In the genomic region with DNA sequence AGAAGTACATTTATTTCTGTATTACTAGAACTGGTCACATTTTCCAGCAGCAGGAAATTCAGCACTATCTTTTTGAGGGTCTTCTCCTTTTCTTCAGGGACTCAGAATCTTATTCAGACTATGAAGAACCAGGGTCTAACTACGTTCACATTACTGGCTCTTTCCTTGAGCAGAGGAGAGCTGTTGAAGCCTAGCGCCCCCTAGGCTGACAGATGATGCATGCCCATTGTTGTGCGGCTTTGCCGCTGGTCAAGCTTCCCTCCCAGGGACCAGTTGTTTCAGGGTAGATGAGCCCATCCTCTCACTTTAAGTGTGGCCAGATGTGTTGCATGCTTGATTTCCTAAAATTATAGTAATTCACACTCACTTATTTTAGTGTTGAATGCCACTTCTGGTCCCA, we compare ENCODE assay signal across 12 cellular contexts.
A peak's percentile ranks its signal among the peaks of the same experiment; 100 is the strongest.
DNase-seq lines count a peak whose midpoint lies in the region; ATAC-seq and TF ChIP-seq lines count a peak whose summit lies in the region.
"Had no signal": no experiment of that assay in that cellular context is flagged by ENCODE, and none has a peak within 500 bp of the region (broad histone marks: within the 10 kb centered on the region; RNA-seq: fewer than 3 reads in every experiment).

No MANE protein-coding gene starts in this region.

- TF ChIP-seq CTCF in chondrocyte (IDR thresholded peaks at IDR 0.05) (peak; percentile 47), progenitor cell of endocrine pancreas (IDR thresholded peaks at IDR 0.05; ENCODE audit: unreplicated experiment) (peak; percentile 52), thyroid gland (IDR thresholded peaks at IDR 0.05) (no peak)

- H3K4me1 Mint-ChIP-seq in chondrocyte (ENCODE audit: low read depth) (peaks cover 2% of the 10 kb centered on the region), progenitor cell of endocrine pancreas (ENCODE audit: low read depth) (no peaks in the 10 kb centered on the region)
- H3K4me1 Mint-ChIP-seq: activated naive CD4-positive, alpha-beta T cell treated with anti-CD3 and anti-CD28 coated beads, Interleukin-2, amount 50 U/mL, for 24 hours; T-cell had no signal

- no peaks in the 10 kb centered on the region for H3K9me3 ChIP-seq in thyroid gland
- H3K9me3 ChIP-seq: esophagus muscularis mucosa, MG63 had no signal

- H3K4me3 ChIP-seq in thyroid gland (replicated peaks in 1 of 3), result no peak overlapping the region
- H3K4me3 ChIP-seq: esophagus muscularis mucosa, MG63 had no signal

- H3K27ac ChIP-seq in thyroid gland, result no peak overlapping the region
- H3K27ac ChIP-seq: esophagus muscularis mucosa had no signal

- no peaks in the 10 kb centered on the region for H3K27me3 ChIP-seq in thyroid gland
- H3K27me3 ChIP-seq: esophagus muscularis mucosa, MG63 had no signal

- H3K4me1 ChIP-seq in thyroid gland, result no peaks in the 10 kb centered on the region
- H3K4me1 ChIP-seq: esophagus muscularis mucosa had no signal

- H3K27me3 Mint-ChIP-seq in chondrocyte (ENCODE audit: low read depth) (no peaks in the 10 kb centered on the region), progenitor cell of endocrine pancreas (no peaks in the 10 kb centered on the region)
- H3K27me3 Mint-ChIP-seq: activated naive CD4-positive, alpha-beta T cell treated with anti-CD3 and anti-CD28 coated beads, Interleukin-2, amount 50 U/mL, for 24 hours; T-cell had no signal

- H3K36me3 Mint-ChIP-seq in chondrocyte (ENCODE audit: low read depth) (no peaks in the 10 kb centered on the region), progenitor cell of endocrine pancreas (ENCODE audit: insufficient read depth) (no peaks in the 10 kb centered on the region)
- H3K36me3 Mint-ChIP-seq: activated naive CD4-positive, alpha-beta T cell treated with anti-CD3 and anti-CD28 coated beads, Interleukin-2, amount 50 U/mL, for 24 hours; T-cell had no signal

- intact Hi-C loops in thyroid gland (cut with DNase I), result no loop called here

- no peak for TF ChIP-seq POLR2A in thyroid gland (IDR thresholded peaks at IDR 0.05)

- H3K27ac Mint-ChIP-seq in chondrocyte (ENCODE audit: unreplicated experiment) (no peak overlapping the region), progenitor cell of endocrine pancreas (no peak overlapping the region)
- H3K27ac Mint-ChIP-seq: activated naive CD4-positive, alpha-beta T cell treated with anti-CD3 and anti-CD28 coated beads, Interleukin-2, amount 50 U/mL, for 24 hours; T-cell had no signal

- H3K36me3 ChIP-seq in thyroid gland, result no peaks in the 10 kb centered on the region
- H3K36me3 ChIP-seq: esophagus muscularis mucosa, MG63 had no signal

- DNase-seq in NCI-H748 (lab: John Stamatoyannopoulos, UW; ENCODE audit: unreplicated experiment) (peak; percentile 9), NCI-H748 treated with DMSO at 0.1 percent for 48 hours (lab: John Stamatoyannopoulos, UW) (no peak), HuH-7 (ENCODE audit: low spot score) (peak; percentile 16), chondrocyte (ENCODE audit: low spot score) (no peak), progenitor cell of endocrine pancreas (ENCODE audit: low spot score, unreplicated experiment) (no peak), thyroid gland (no peak), NCI-H446 (lab: John Stamatoyannopoulos, UW) (no peak)
- DNase-seq: MG63 had no signal

- H3K4me3 Mint-ChIP-seq in chondrocyte (ENCODE audit: unreplicated experiment) (no peak overlapping the region), progenitor cell of endocrine pancreas (ENCODE audit: low read depth) (no peak overlapping the region)
- H3K4me3 Mint-ChIP-seq: activated naive CD4-positive, alpha-beta T cell treated with anti-CD3 and anti-CD28 coated beads, Interleukin-2, amount 50 U/mL, for 24 hours; T-cell had no signal

- H3K9me3 Mint-ChIP-seq in chondrocyte (ENCODE audit: low read depth) (no peaks in the 10 kb centered on the region), progenitor cell of endocrine pancreas (ENCODE audit: low read depth) (no peaks in the 10 kb centered on the region)
- H3K9me3 Mint-ChIP-seq: activated naive CD4-positive, alpha-beta T cell treated with anti-CD3 and anti-CD28 coated beads, Interleukin-2, amount 50 U/mL, for 24 hours; T-cell had no signal

- WGBS in thyroid gland, 2 donors, result 37 to 57% methylated on average over 4 of the region's 4 CpGs

- no peak for ATAC-seq in GM18907 (IDR thresholded peaks at IDR 0.05; ENCODE audit: unreplicated experiment)
- ATAC-seq: T-cell had no signal

Comparison
In these comparisons a context has a peak if more than half of its experiments do, and no peak if none do; other contexts are left out.
1. DNase-seq: peak in NCI-H748 (single experiment) and HuH-7 (single experiment); none in NCI-H748 treated with DMSO at 0.1 percent for 48 hours (single experiment), chondrocyte (single experiment), progenitor cell of endocrine pancreas (single experiment), thyroid gland (0 of 2) and NCI-H446 (0 of 2).
2. CTCF ChIP-seq: peak in chondrocyte (single experiment) and progenitor cell of endocrine pancreas (single experiment); none in thyroid gland (0 of 6).